Comparison of ENCODE assay signal across 10 cellular contexts in the genomic region with DNA sequence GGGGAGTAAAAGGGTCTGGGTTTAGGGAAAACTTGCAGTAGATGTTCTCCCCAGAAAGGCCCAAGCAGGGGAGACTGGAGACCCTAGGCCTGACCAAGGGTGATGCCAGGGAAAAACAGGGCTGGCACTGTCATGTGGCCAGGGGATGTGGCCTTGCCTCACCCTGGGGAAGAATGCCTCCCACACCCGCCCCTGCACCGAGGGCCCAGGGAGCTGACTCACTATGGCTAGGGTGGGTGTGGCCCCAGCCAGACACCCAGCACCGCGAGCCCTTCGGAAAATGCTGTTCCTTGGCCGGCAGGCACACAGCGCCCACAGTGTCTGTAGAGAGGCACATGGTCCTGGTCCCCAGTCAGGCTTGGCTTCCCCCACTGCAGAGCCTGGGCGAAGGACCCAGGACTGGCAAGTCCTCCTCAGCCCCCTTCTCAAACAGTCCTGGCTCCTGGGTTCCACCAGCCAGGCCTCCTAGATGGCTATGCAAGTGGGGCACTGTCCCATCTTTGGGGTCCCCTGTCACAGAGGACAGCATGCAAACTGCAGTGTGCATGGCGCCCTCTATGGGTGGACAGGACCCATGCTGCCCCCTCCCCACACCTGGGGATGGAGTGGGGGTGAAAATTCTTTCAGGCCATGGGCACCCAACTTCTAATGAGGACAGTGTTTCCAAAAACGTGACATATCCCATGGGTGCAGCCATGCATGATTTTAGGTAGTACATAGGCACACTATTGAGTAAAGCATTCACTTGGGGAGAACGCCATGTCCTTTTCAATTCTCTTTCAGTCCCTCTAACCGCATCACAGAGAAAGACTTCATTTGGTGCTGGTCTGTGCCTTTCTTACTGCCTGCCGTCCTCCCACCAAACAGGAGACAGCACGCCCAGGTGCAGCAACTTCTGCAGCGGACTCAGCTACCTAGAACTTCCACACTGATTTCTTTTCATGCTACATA. TPM values are rescaled to one million over a fixed set of nuclear protein-coding genes. Genes with fewer than 3 reads are reported as not detected.
DNase-seq lines count a peak whose midpoint lies in the region; ATAC-seq, FAIRE-seq and TF ChIP-seq lines count a peak whose summit lies in the region.
"Had no signal": no experiment of that assay in that cellular context is flagged by ENCODE, and none has a peak within 500 bp of the region (broad histone marks: within the 10 kb centered on the region; RNA-seq: fewer than 3 reads in every experiment).

No MANE protein-coding gene starts in this region.

- H3K9me3 Mint-ChIP-seq in activated CD8-positive, alpha-beta T cell treated with anti-CD3 and anti-CD28 coated beads, Interleukin-2, amount 10 ng/mL, durations not matched to agents 7 days and 5 days (ENCODE audit: insufficient read depth) = no peaks in the 10 kb centered on the region

- H3K36me3 ChIP-seq in DND-41 (ENCODE audit: insufficient read depth, low read length) = no peaks in the 10 kb centered on the region
- H3K36me3 ChIP-seq in kidney (ENCODE audit: control insufficient read depth in 1 of 2, insufficient read depth in 2 of 2, low read length in 2 of 2) = no peaks in the 10 kb centered on the region
- H3K36me3 ChIP-seq: SJCRH30, upper lobe of left lung had no signal

- H3K9me3 ChIP-seq in DND-41 (ENCODE audit: insufficient read depth, low read length, severe bottlenecking) = no peaks in the 10 kb centered on the region
- H3K9me3 ChIP-seq in kidney (ENCODE audit: control insufficient read depth in 1 of 2, low read length in 2 of 2) = no peaks in the 10 kb centered on the region
- H3K9me3 ChIP-seq: SJCRH30, upper lobe of left lung had no signal

- CTCF ChIA-PET in activated CD8-positive, alpha-beta T cell treated with anti-CD3 and anti-CD28 coated beads, Interleukin-2, amount 10 ng/mL, durations not matched to agents 7 days and 5 days (lab: Charles Lee) = no interaction called here

- H3K9ac ChIP-seq in DND-41 (ENCODE audit: low read depth, low read length) (no peak overlapping the region), kidney (ENCODE audit: low read length in 2 of 2) (no peak overlapping the region)

- H3K79me2 ChIP-seq in DND-41 (ENCODE audit: insufficient read depth, low read length) = no peaks in the 10 kb centered on the region

- no peaks in the 10 kb centered on the region for H3K36me3 Mint-ChIP-seq in activated CD8-positive, alpha-beta T cell treated with anti-CD3 and anti-CD28 coated beads, Interleukin-2, amount 10 ng/mL, durations not matched to agents 7 days and 5 days (ENCODE audit: low read depth)

- POLR2A ChIA-PET in activated CD8-positive, alpha-beta T cell treated with anti-CD3 and anti-CD28 coated beads, Interleukin-2, amount 10 ng/mL, durations not matched to agents 7 days and 5 days (lab: Charles Lee) = interaction anchor here (0.6 kb wide), 1 partner anchor 78 kb away, joined by 3 read pairs; no protein-coding TSS in a partner anchor

- TF ChIP-seq CTCF in DND-41 (IDR thresholded peaks at IDR 0.05; ENCODE audit: borderline replicate concordance, extremely low read depth, low read length, poor library complexity, severe bottlenecking) = peak; percentile 64
- TF ChIP-seq CTCF in kidney (IDR thresholded peaks at IDR 0.05; ENCODE audit: borderline replicate concordance, extremely low read depth, insufficient read depth) = no peak

- H4K20me1 ChIP-seq in DND-41 (ENCODE audit: insufficient read depth, low read length) = no peaks in the 10 kb centered on the region

- H3K27me3 Mint-ChIP-seq in activated CD8-positive, alpha-beta T cell treated with anti-CD3 and anti-CD28 coated beads, Interleukin-2, amount 10 ng/mL, durations not matched to agents 7 days and 5 days (ENCODE audit: low read depth) = no peaks in the 10 kb centered on the region

- no peaks in the 10 kb centered on the region for H3K27me3 ChIP-seq in DND-41 (ENCODE audit: insufficient read depth, low read length, poor library complexity)
- H3K27me3 ChIP-seq: SJCRH30, upper lobe of left lung had no signal

- no peak overlapping the region for H3K27ac Mint-ChIP-seq in activated CD8-positive, alpha-beta T cell treated with anti-CD3 and anti-CD28 coated beads, Interleukin-2, amount 10 ng/mL, durations not matched to agents 7 days and 5 days

- intact Hi-C loops in kidney (cut with DNase I) = no loop called here

- no peak overlapping the region for H3K4me3 Mint-ChIP-seq in activated CD8-positive, alpha-beta T cell treated with anti-CD3 and anti-CD28 coated beads, Interleukin-2, amount 10 ng/mL, durations not matched to agents 7 days and 5 days

- no peak overlapping the region for H2AFZ ChIP-seq in DND-41 (ENCODE audit: low read depth, low read length)

- no peak overlapping the region for H3K4me3 ChIP-seq in DND-41 (ENCODE audit: low read depth in 1 of 2, low read length in 2 of 2)
- no peak overlapping the region for H3K4me3 ChIP-seq in kidney (ENCODE audit: low read length in 2 of 2)
- H3K4me3 ChIP-seq: SJCRH30, upper lobe of left lung had no signal

- H3K27ac ChIP-seq in DND-41 (ENCODE audit: low read length) (no peak overlapping the region), kidney (ENCODE audit: low read depth in 2 of 2, low read length in 2 of 2) (no peak overlapping the region)
- H3K27ac ChIP-seq: SJCRH30, upper lobe of left lung had no signal

- ATAC-seq in DND-41 (ENCODE audit: insufficient read depth, low read depth) (peak; percentile 48; the same call in 1 of the 3 replicates), GM19397 (IDR thresholded peaks at IDR 0.05; ENCODE audit: unreplicated experiment) (no peak), GM21367 (IDR thresholded peaks at IDR 0.05; ENCODE audit: unreplicated experiment) (no peak)
- ATAC-seq in activated CD8-positive, alpha-beta T cell treated with anti-CD3 and anti-CD28 coated beads, Interleukin-2, amount 10 ng/mL, durations not matched to agents 7 days and 5 days = peak; percentile 23

- H3K4me1 ChIP-seq in DND-41 (ENCODE audit: insufficient read depth, low read length) (no peaks in the 10 kb centered on the region), kidney (ENCODE audit: control insufficient read depth in 1 of 2, insufficient read depth in 1 of 2, low read depth in 1 of 2, low read length in 2 of 2) (no peaks in the 10 kb centered on the region)
- H3K4me1 ChIP-seq: SJCRH30, upper lobe of left lung had no signal

- no peak overlapping the region for H3K4me2 ChIP-seq in DND-41 (ENCODE audit: insufficient read depth, low read length)

- FAIRE-seq in HTR-8/SVneo (lab: Jason Lieb, UNC) (peak; percentile 97), kidney (lab: Jason Lieb, UNC) (no peak), GM19239 (lab: Jason Lieb, UNC) (no peak)

- peak; percentile 10 for DNase-seq in DND-41
- DNase-seq in HTR-8/SVneo (ENCODE audit: insufficient read length, low spot score) = peak; percentile 90
- peak; percentile 26 for DNase-seq in activated CD8-positive, alpha-beta T cell treated with anti-CD3 and anti-CD28 coated beads, Interleukin-2, amount 10 ng/mL, durations not matched to agents 7 days and 5 days
- DNase-seq in kidney = peak; percentile 88
- DNase-seq in GM19239 (ENCODE audit: insufficient read length, low spot score) = no peak
- no peak for DNase-seq in NCI-H1105 (lab: John Stamatoyannopoulos, UW)

- no peaks in the 10 kb centered on the region for H3K4me1 Mint-ChIP-seq in activated CD8-positive, alpha-beta T cell treated with anti-CD3 and anti-CD28 coated beads, Interleukin-2, amount 10 ng/mL, durations not matched to agents 7 days and 5 days (ENCODE audit: low read depth)

RNA-seq across cellular contexts. Expression of a gene that starts 15.2 kb away (rescaled TPM):
- total RNA-seq in activated CD8-positive, alpha-beta T cell treated with anti-CD3 and anti-CD28 coated beads, Interleukin-2, amount 10 ng/mL, durations not matched to agents 7 days and 5 days = under 1 TPM; 0.31 to 0.71 TPM
- total RNA-seq in kidney = 0.60 TPM
- 0.65 TPM for polyA plus RNA-seq in kidney (ENCODE audit: insufficient read depth, low read depth, low replicate concordance)

Comparison
In these comparisons a context has a peak if more than half of its experiments do, and no peak if none do; other contexts are left out.
1. ATAC-seq: peak in DND-41 (single experiment) and activated CD8-positive, alpha-beta T cell treated with anti-CD3 and anti-CD28 coated beads, Interleukin-2, amount 10 ng/mL, durations not matched to agents 7 days and 5 days (single experiment); none in GM19397 (single experiment) and GM21367 (single experiment).
2. DNase-seq: peak in DND-41 (single experiment), HTR-8/SVneo (single experiment), activated CD8-positive, alpha-beta T cell treated with anti-CD3 and anti-CD28 coated beads, Interleukin-2, amount 10 ng/mL, durations not matched to agents 7 days and 5 days (single experiment) and kidney (single experiment); none in GM19239 (single experiment) and NCI-H1105 (single experiment).